Comparison of ENCODE assay signal across 1 cellular context in genomic region chr7:45148653-45148973, GRCh38.
TF ChIP-seq lines count a peak whose summit lies in the region.

No MANE protein-coding gene starts in this region.

TF ChIP-seq in HepG2, 621 proteins besides CTCF, POLR2A, EP300 and RAD21:
- TF ChIP-seq CBX5 (CRISPR knock-in tag; IDR thresholded peaks at IDR 0.05; ENCODE audit: borderline replicate concordance) (no peak), AHR (CRISPR knock-in tag; IDR thresholded peaks at IDR 0.05) (no peak), ZFP82 (CRISPR knock-in tag; IDR thresholded peaks at IDR 0.05; ENCODE audit: borderline replicate concordance) (no peak), CSRNP1 (CRISPR knock-in tag; IDR thresholded peaks at IDR 0.05) (no peak), ZBTB42 (CRISPR knock-in tag; IDR thresholded peaks at IDR 0.05) (no peak), ZNF550 (CRISPR knock-in tag; IDR thresholded peaks at IDR 0.05; ENCODE audit: borderline replicate concordance) (no peak), ZEB1 (IDR thresholded peaks at IDR 0.05; ENCODE audit: insufficient replicate concordance, low read depth) (no peak), TSC22D2 (CRISPR knock-in tag; IDR thresholded peaks at IDR 0.05; ENCODE audit: borderline replicate concordance) (no peak), ZNF7 (CRISPR knock-in tag; IDR thresholded peaks at IDR 0.05) (no peak), BCL3 (CRISPR knock-in tag; IDR thresholded peaks at IDR 0.05) (no peak), ZSCAN21 (CRISPR knock-in tag; IDR thresholded peaks at IDR 0.05; ENCODE audit: borderline replicate concordance) (no peak), BHLHE40 (IDR thresholded peaks at IDR 0.05; ENCODE audit: low read length) (peak; percentile 78), ARNT2 (CRISPR knock-in tag; IDR thresholded peaks at IDR 0.05; ENCODE audit: low read depth) (no peak), RXRA (CRISPR knock-in tag; IDR thresholded peaks at IDR 0.05) (0 out of 2 replicates have a peak, but pooled peaks have one; percentile 4), SIX1 (CRISPR knock-in tag; IDR thresholded peaks at IDR 0.05; ENCODE audit: borderline replicate concordance) (no peak), ZFY (CRISPR knock-in tag; IDR thresholded peaks at IDR 0.05) (no peak), SAFB2 (CRISPR knock-in tag; IDR thresholded peaks at IDR 0.05; ENCODE audit: borderline replicate concordance, low read depth) (no peak), TERF1 (CRISPR knock-in tag; IDR thresholded peaks at IDR 0.05) (no peak), SRY (CRISPR knock-in tag; IDR thresholded peaks at IDR 0.05) (no peak), HMG20A (CRISPR knock-in tag; IDR thresholded peaks at IDR 0.05; ENCODE audit: borderline replicate concordance) (no peak), ARID2 (CRISPR knock-in tag; IDR thresholded peaks at IDR 0.05; ENCODE audit: borderline replicate concordance) (no peak)
- TF ChIP-seq, protein P1, sequence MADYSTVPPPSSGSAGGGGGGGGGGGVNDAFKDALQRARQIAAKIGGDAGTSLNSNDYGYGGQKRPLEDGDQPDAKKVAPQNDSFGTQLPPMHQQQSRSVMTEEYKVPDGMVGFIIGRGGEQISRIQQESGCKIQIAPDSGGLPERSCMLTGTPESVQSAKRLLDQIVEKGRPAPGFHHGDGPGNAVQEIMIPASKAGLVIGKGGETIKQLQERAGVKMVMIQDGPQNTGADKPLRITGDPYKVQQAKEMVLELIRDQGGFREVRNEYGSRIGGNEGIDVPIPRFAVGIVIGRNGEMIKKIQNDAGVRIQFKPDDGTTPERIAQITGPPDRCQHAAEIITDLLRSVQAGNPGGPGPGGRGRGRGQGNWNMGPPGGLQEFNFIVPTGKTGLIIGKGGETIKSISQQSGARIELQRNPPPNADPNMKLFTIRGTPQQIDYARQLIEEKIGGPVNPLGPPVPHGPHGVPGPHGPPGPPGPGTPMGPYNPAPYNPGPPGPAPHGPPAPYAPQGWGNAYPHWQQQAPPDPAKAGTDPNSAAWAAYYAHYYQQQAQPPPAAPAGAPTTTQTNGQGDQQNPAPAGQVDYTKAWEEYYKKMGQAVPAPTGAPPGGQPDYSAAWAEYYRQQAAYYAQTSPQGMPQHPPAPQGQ (CRISPR knock-in tag; IDR thresholded peaks at IDR 0.05; ENCODE audit: borderline replicate concordance), result no peak
- TF ChIP-seq, protein P2, sequence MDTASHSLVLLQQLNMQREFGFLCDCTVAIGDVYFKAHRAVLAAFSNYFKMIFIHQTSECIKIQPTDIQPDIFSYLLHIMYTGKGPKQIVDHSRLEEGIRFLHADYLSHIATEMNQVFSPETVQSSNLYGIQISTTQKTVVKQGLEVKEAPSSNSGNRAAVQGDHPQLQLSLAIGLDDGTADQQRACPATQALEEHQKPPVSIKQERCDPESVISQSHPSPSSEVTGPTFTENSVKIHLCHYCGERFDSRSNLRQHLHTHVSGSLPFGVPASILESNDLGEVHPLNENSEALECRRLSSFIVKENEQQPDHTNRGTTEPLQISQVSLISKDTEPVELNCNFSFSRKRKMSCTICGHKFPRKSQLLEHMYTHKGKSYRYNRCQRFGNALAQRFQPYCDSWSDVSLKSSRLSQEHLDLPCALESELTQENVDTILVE (CRISPR knock-in tag; IDR thresholded peaks at IDR 0.05), result no peak
- TF ChIP-seq, protein P3, sequence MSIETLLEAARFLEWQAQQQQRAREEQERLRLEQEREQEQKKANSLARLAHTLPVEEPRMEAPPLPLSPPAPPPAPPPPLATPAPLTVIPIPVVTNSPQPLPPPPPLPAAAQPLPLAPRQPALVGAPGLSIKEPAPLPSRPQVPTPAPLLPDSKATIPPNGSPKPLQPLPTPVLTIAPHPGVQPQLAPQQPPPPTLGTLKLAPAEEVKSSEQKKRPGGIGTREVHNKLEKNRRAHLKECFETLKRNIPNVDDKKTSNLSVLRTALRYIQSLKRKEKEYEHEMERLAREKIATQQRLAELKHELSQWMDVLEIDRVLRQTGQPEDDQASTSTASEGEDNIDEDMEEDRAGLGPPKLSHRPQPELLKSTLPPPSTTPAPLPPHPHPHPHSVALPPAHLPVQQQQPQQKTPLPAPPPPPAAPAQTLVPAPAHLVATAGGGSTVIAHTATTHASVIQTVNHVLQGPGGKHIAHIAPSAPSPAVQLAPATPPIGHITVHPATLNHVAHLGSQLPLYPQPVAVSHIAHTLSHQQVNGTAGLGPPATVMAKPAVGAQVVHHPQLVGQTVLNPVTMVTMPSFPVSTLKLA (IDR thresholded peaks at IDR 0.05), result peak; percentile 42
- TF ChIP-seq, protein P4, sequence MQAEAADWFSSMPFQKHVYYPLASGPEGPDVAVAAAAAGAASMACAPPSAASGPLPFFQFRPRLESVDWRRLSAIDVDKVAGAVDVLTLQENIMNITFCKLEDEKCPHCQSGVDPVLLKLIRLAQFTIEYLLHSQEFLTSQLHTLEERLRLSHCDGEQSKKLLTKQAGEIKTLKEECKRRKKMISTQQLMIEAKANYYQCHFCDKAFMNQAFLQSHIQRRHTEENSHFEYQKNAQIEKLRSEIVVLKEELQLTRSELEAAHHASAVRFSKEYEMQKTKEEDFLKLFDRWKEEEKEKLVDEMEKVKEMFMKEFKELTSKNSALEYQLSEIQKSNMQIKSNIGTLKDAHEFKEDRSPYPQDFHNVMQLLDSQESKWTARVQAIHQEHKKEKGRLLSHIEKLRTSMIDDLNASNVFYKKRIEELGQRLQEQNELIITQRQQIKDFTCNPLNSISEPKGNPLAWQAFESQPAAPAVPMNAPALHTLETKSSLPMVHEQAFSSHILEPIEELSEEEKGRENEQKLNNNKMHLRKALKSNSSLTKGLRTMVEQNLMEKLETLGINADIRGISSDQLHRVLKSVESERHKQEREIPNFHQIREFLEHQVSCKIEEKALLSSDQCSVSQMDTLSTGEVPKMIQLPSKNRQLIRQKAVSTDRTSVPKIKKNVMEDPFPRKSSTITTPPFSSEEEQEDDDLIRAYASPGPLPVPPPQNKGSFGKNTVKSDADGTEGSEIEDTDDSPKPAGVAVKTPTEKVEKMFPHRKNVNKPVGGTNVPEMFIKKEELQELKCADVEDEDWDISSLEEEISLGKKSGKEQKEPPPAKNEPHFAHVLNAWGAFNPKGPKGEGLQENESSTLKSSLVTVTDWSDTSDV (CRISPR knock-in tag; IDR thresholded peaks at IDR 0.05), result no peak
- TF ChIP-seq, protein P5, sequence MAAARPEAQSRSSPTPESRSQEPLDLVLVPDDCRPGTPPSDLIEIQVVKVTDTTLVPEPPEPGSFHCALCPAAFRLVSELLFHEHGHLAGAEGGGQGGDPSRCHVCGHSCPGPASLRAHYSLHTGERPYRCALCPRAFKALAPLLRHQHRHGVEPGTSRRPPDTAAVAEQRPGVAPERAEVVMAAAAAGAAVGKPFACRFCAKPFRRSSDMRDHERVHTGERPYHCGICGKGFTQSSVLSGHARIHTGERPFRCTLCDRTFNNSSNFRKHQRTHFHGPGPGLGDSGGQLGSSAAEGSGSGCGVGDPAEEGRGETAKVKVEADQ (CRISPR knock-in tag; IDR thresholded peaks at IDR 0.05; ENCODE audit: borderline replicate concordance), result no peak
